In genomic region chr7:122394512-122394911, GRCh38 we compare ENCODE assay signal across 8 cellular contexts.
"Had no signal": no experiment of that assay in that cellular context is flagged by ENCODE, and none has a peak within 500 bp of the region (broad histone marks: within the 10 kb centered on the region; RNA-seq: fewer than 3 reads in every experiment).

No MANE protein-coding gene starts in this region.

- H3K4me3 Mint-ChIP-seq: IgD-negative memory B cell had no signal

- H3K4me3 ChIP-seq: HAP-1 had no signal

- DNase-seq: GOT3, H7, KBM-7 had no signal

- H3K36me3 ChIP-seq: HAP-1 had no signal

- ATAC-seq: HCT116, HepG2 had no signal

- H3K4me1 ChIP-seq: HAP-1 had no signal

- H3K4me1 Mint-ChIP-seq: IgD-negative memory B cell had no signal

- H3K36me3 Mint-ChIP-seq: IgD-negative memory B cell had no signal

- H3K27ac ChIP-seq: HL-60 had no signal

- H3K27me3 Mint-ChIP-seq: IgD-negative memory B cell had no signal

- H3K9me3 Mint-ChIP-seq: IgD-negative memory B cell had no signal
